ENCODE assay signal across 23 cellular contexts in the genomic region with DNA sequence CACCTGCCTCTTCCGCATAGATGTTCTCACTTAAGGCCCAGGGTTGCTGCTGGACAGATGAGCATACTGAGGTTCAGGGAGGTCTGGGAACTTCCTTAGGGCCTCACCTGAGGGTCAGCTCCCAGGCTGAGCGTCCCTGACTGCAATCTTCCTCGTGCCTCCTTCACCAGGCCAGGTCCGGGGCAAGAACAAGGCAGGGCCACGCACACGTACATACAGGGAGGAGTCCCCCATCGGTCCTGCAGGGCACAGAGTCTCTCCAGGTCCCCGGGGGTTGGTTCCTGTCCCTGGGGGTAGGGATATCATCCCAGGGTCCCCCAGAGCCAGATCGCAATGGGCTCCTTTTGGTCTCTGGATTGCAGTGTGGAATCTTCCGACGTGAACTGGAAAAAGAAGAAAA.
DNase-seq lines count a peak whose midpoint lies in the region; ATAC-seq, FAIRE-seq and TF ChIP-seq lines count a peak whose summit lies in the region.
"Had no signal": no experiment of that assay in that cellular context is flagged by ENCODE, and none has a peak within 500 bp of the region (broad histone marks: within the 10 kb centered on the region; RNA-seq: fewer than 3 reads in every experiment).

No MANE protein-coding gene starts in this region.

- H3K4me1 ChIP-seq in right lobe of liver, result no peaks in the 10 kb centered on the region
- peaks cover 14% of the 10 kb centered on the region for H3K4me1 ChIP-seq in HepG2 (ENCODE audit: insufficient read depth, low read length)
- H3K4me1 ChIP-seq in endodermal cell (ENCODE audit: control insufficient read depth, insufficient read depth, low read length), result no peaks in the 10 kb centered on the region
- H3K4me1 ChIP-seq in lower lobe of right lung, result peaks cover 5% of the 10 kb centered on the region

- no peak overlapping the region for H2AFZ ChIP-seq in HepG2 (ENCODE audit: low read length)

- POLR2A ChIA-PET in HepG2 (lab: Yijun Ruan, JAX), result no interaction called here

- TF ChIP-seq EP300 in HepG2 (IDR thresholded peaks at IDR 0.05; ENCODE audit: low read depth in 2 of 2, low read length in 2 of 2) (no peak), HepG2 (CRISPR knock-in tag; IDR thresholded peaks at IDR 0.05; ENCODE audit: borderline replicate concordance) (no peak)

- TF ChIP-seq POLR2A in right lobe of liver (IDR thresholded peaks at IDR 0.05) (no peak), HepG2 (IDR thresholded peaks at IDR 0.05; ENCODE audit: insufficient read depth in 1 of 2, low read depth in 2 of 2, low read length in 2 of 2) (no peak)

- H3K27me3 Mint-ChIP-seq in endodermal cell (ENCODE audit: insufficient read depth), result peaks cover 19% of the 10 kb centered on the region
- H3K27me3 Mint-ChIP-seq in osteocyte (ENCODE audit: unreplicated experiment), result no peaks in the 10 kb centered on the region
- H3K27me3 Mint-ChIP-seq: activated CD4-positive, alpha-beta T cell treated with anti-CD3 and anti-CD28 coated beads, Interleukin-2, amount 10 ng/mL, durations not matched to agents 24 days and 14 days; memory B cell; naive B cell had no signal

- no TSS peak for BruUV-seq in HepG2 (replicated peaks; lab: Mats Ljungman, UMichigan)

- CTCF ChIA-PET in HepG2 (lab: Yijun Ruan, JAX; ENCODE audit: low intra/inter-chr PET ratio, low total read pairs), result no interaction called here

- H3K9ac ChIP-seq in HepG2 (ENCODE audit: insufficient read depth, low read depth, low read length) (no peak overlapping the region), endodermal cell (ENCODE audit: extremely low read depth, low read length, poor library complexity, severe bottlenecking) (no peak overlapping the region)

- no peak overlapping the region for H3K27ac ChIP-seq in right lobe of liver
- H3K27ac ChIP-seq in HepG2 (ENCODE audit: extremely low read length, insufficient read depth, low read length), result no peak overlapping the region
- no peak overlapping the region for H3K27ac ChIP-seq in endodermal cell (ENCODE audit: low read depth, low read length)
- H3K27ac ChIP-seq in lower lobe of right lung, result no peak overlapping the region
- H3K27ac ChIP-seq: C4-2B, HL-60 had no signal

- WGBS in right lobe of liver (ENCODE audit: insufficient coverage, low coverage, low lambda C conversion rate, missing lambda C conversion rate), result 73% methylated on average over 8 of the region's 11 CpGs
- 79% methylated on average over 6 of the region's 11 CpGs for WGBS in HepG2 (ENCODE audit: low lambda C conversion rate)
- WGBS in endodermal cell (ENCODE audit: insufficient coverage in 1 of 2, insufficient read length in 1 of 2), 2 experiments, result 89 to 95% methylated on average over 10 to 11 of the region's 11 CpGs

- H3K27ac Mint-ChIP-seq in endodermal cell (no peak overlapping the region), osteocyte (ENCODE audit: unreplicated experiment) (no peak overlapping the region)
- H3K27ac Mint-ChIP-seq: activated CD4-positive, alpha-beta T cell treated with anti-CD3 and anti-CD28 coated beads, Interleukin-2, amount 10 ng/mL, durations not matched to agents 24 days and 14 days; memory B cell had no signal

- no peak for TF ChIP-seq RAD21 in HepG2 (CRISPR knock-in tag; IDR thresholded peaks at IDR 0.05)

- no peaks in the 10 kb centered on the region for H3K79me2 ChIP-seq in HepG2 (ENCODE audit: insufficient read depth, low read length)

- no peak for ATAC-seq in right lobe of liver
- ATAC-seq in HepG2, result no peak
- no peak for ATAC-seq in GM18868 (IDR thresholded peaks at IDR 0.05; ENCODE audit: unreplicated experiment)
- ATAC-seq in HG03378 (IDR thresholded peaks at IDR 0.05; ENCODE audit: unreplicated experiment), result no peak
- ATAC-seq in lower lobe of right lung, result no peak

- TF ChIP-seq CTCF in right lobe of liver (IDR thresholded peaks at IDR 0.05), result no peak
- TF ChIP-seq CTCF in HepG2 (CRISPR knock-in tag; IDR thresholded peaks at IDR 0.05), result no peak
- TF ChIP-seq CTCF in endodermal cell (conservative IDR thresholded peaks at IDR 0.05), result no peak
- no peak for TF ChIP-seq CTCF in osteocyte (IDR thresholded peaks at IDR 0.05)
- TF ChIP-seq CTCF in lower lobe of right lung (IDR thresholded peaks at IDR 0.05), result no peak

- in situ Hi-C loops in HepG2 (cut with HindIII; ENCODE audit: extremely low pct_ligation_motif_present, low pct_unique_long_range_greater_than_20kb), result no loop called here

- FAIRE-seq in HepG2 (lab: Jason Lieb, UNC), result no peak
- FAIRE-seq: frontal cortex had no signal

- H3K9me3 Mint-ChIP-seq in endodermal cell, result no peaks in the 10 kb centered on the region
- no peaks in the 10 kb centered on the region for H3K9me3 Mint-ChIP-seq in osteocyte (ENCODE audit: unreplicated experiment)
- H3K9me3 Mint-ChIP-seq: activated CD4-positive, alpha-beta T cell treated with anti-CD3 and anti-CD28 coated beads, Interleukin-2, amount 10 ng/mL, durations not matched to agents 24 days and 14 days; memory B cell; naive B cell had no signal

- H3K9me3 ChIP-seq in right lobe of liver (no peaks in the 10 kb centered on the region), HepG2 (ENCODE audit: low read length) (no peaks in the 10 kb centered on the region), endodermal cell (ENCODE audit: control insufficient read depth, low read length) (no peaks in the 10 kb centered on the region), lower lobe of right lung (no peaks in the 10 kb centered on the region)

- H3K4me3 Mint-ChIP-seq in endodermal cell (no peak overlapping the region), osteocyte (ENCODE audit: unreplicated experiment) (no peak overlapping the region)
- H3K4me3 Mint-ChIP-seq: activated CD4-positive, alpha-beta T cell treated with anti-CD3 and anti-CD28 coated beads, Interleukin-2, amount 10 ng/mL, durations not matched to agents 24 days and 14 days; memory B cell; naive B cell had no signal

- H3K4me1 Mint-ChIP-seq in endodermal cell, result peaks cover 4% of the 10 kb centered on the region
- peaks cover 3% of the 10 kb centered on the region for H3K4me1 Mint-ChIP-seq in osteocyte (ENCODE audit: unreplicated experiment)
- H3K4me1 Mint-ChIP-seq: activated CD4-positive, alpha-beta T cell treated with anti-CD3 and anti-CD28 coated beads, Interleukin-2, amount 10 ng/mL, durations not matched to agents 24 days and 14 days; memory B cell; naive B cell had no signal

- no peaks in the 10 kb centered on the region for H4K20me1 ChIP-seq in HepG2 (ENCODE audit: insufficient read depth, low read length)

- H3K4me3 ChIP-seq in right lobe of liver (no peak overlapping the region), HepG2 (replicated peaks in 1 of 3; ENCODE audit: insufficient read depth in 1 of 3, low read depth in 2 of 3, low read length in 3 of 3) (no peak overlapping the region), endodermal cell (ENCODE audit: low read length) (no peak overlapping the region), lower lobe of right lung (no peak overlapping the region)

- no peaks in the 10 kb centered on the region for H3K36me3 ChIP-seq in right lobe of liver
- H3K36me3 ChIP-seq in HepG2 (replicated peaks in 1 of 2; ENCODE audit: control insufficient read depth in 1 of 2, insufficient read depth in 2 of 2, low read length in 2 of 2), result peaks cover 0 to 12% of the 10 kb centered on the region in 2 experiments; a peak in 3 of 5 replicates
- no peaks in the 10 kb centered on the region for H3K36me3 ChIP-seq in endodermal cell (ENCODE audit: control insufficient read depth, insufficient read depth, low read length)
- peaks cover 66% of the 10 kb centered on the region for H3K36me3 ChIP-seq in lower lobe of right lung

- no peaks in the 10 kb centered on the region for H3K27me3 ChIP-seq in right lobe of liver
- no peaks in the 10 kb centered on the region for H3K27me3 ChIP-seq in HepG2 (ENCODE audit: control insufficient read depth in 1 of 2, insufficient read depth in 2 of 2, low read length in 2 of 2)
- H3K27me3 ChIP-seq in endodermal cell (ENCODE audit: control insufficient read depth, insufficient read depth, low read length, poor library complexity, severe bottlenecking), result peaks cover 8% of the 10 kb centered on the region
- no peaks in the 10 kb centered on the region for H3K27me3 ChIP-seq in lower lobe of right lung (ENCODE audit: low read depth)

- H3K4me2 ChIP-seq in HepG2 (ENCODE audit: low read depth, low read length), result no peak overlapping the region

- no peaks in the 10 kb centered on the region for H3K36me3 Mint-ChIP-seq in endodermal cell (ENCODE audit: low read depth)
- peaks cover 12% of the 10 kb centered on the region for H3K36me3 Mint-ChIP-seq in osteocyte (ENCODE audit: unreplicated experiment)

- intact Hi-C loops in right lobe of liver (cut with DNase I) (no loop called here), HepG2 (cut with micrococcal nuclease; ENCODE audit: unreplicated experiment) (no loop called here), lower lobe of right lung (cut with DNase I) (no loop called here)

- DNase-seq in right lobe of liver (peak; percentile 16 to 36 (median 31)), HepG2 (ENCODE audit: low spot score) (no peak), endodermal cell (peak; percentile 40), osteocyte (ENCODE audit: extremely low spot score, unreplicated experiment) (peak; percentile 62), iPS-NIHi11 (ENCODE audit: low spot score) (no peak), lower lobe of right lung (no peak)
- DNase-seq: activated CD4-positive, alpha-beta T cell treated with anti-CD3 and anti-CD28 coated beads, Interleukin-2, amount 10 ng/mL, durations not matched to agents 24 days and 14 days; activated naive CD4-positive, alpha-beta T cell treated with Interleukin-2 at 50 U/mL for 16 hours; activated T-cell treated with anti-CD3 and anti-CD28 coated beads, Interleukin-2, amount 50 U/mL, for 1 hour; anterior cingulate cortex; caudate nucleus; IMR-90; kidney glomerular epithelial cell; naive B cell; NCI-H1417 treated with DMSO at 0.1 percent for 48 hours; NCI-H526; stimulated activated CD4-positive, alpha-beta T cell treated with anti-CD3 and anti-CD28 coated beads, Interleukin-4, amount 100 ng/mL, for 4 hours had no signal

TF ChIP-seq in HepG2, 621 proteins besides CTCF, POLR2A, EP300 and RAD21 (continues in another document):
- TF ChIP-seq ZNF552 (CRISPR knock-in tag; IDR thresholded peaks at IDR 0.05; ENCODE audit: borderline replicate concordance) (no peak), TCF7 (IDR thresholded peaks at IDR 0.05; ENCODE audit: low read depth) (no peak), ZNF672 (CRISPR knock-in tag; IDR thresholded peaks at IDR 0.05) (no peak), KDM5B (CRISPR knock-in tag; IDR thresholded peaks at IDR 0.05; ENCODE audit: borderline replicate concordance) (no peak), ATF7-NPFF (CRISPR knock-in tag; IDR thresholded peaks at IDR 0.05; ENCODE audit: low read depth) (no peak), SOX6 (IDR thresholded peaks at IDR 0.05) (no peak), SOX6 (CRISPR knock-in tag; IDR thresholded peaks at IDR 0.05) (no peak), ATF1 (CRISPR knock-in tag; IDR thresholded peaks at IDR 0.05) (no peak)
- TF ChIP-seq, protein P1, sequence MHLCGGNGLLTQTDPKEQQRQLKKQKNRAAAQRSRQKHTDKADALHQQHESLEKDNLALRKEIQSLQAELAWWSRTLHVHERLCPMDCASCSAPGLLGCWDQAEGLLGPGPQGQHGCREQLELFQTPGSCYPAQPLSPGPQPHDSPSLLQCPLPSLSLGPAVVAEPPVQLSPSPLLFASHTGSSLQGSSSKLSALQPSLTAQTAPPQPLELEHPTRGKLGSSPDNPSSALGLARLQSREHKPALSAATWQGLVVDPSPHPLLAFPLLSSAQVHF (CRISPR knock-in tag; IDR thresholded peaks at IDR 0.05), result no peak

Comparison
In these comparisons a context has a peak if more than half of its experiments do, and no peak if none do; other contexts are left out.
1. DNase-seq: peak in right lobe of liver (3 of 3), endodermal cell (single experiment) and osteocyte (single experiment); none in HepG2 (single experiment), iPS-NIHi11 (single experiment) and lower lobe of right lung (single experiment).